In genomic region chr6:108585921-108586320, GRCh38 we compare ENCODE assay signal across 13 cellular contexts. TPM values are rescaled to one million over a fixed set of nuclear protein-coding genes. Genes with fewer than 3 reads are reported as not detected.
DNase-seq lines count a peak whose midpoint lies in the region; ATAC-seq and TF ChIP-seq lines count a peak whose summit lies in the region.
"Had no signal": no experiment of that assay in that cellular context is flagged by ENCODE, and none has a peak within 500 bp of the region (broad histone marks: within the 10 kb centered on the region; RNA-seq: fewer than 3 reads in every experiment).

No MANE protein-coding gene starts in this region.

- no peaks in the 10 kb centered on the region for H3K9me3 Mint-ChIP-seq in memory B cell
- H3K9me3 Mint-ChIP-seq: activated T-helper 2 cell treated with anti-CD3 and anti-CD28 coated beads, Interferon-gamma antibody, Interleukin-2, Interleukin-4, amounts not matched to agents 10 μg/mL and 5 μg/mL and 100 μg/mL, durations not matched to agents 14 hours and 24 hours and 36 hours; GM23338 had no signal

- WGBS in body of pancreas, 2 donors = 79 to 82% methylated on average over 4 of the region's 4 CpGs
- WGBS in stomach, 5 donors = 67 to 77% (median 71%) methylated on average over 4 of the region's 4 CpGs

- no peaks in the 10 kb centered on the region for H3K27me3 Mint-ChIP-seq in memory B cell

- H3K4me3 Mint-ChIP-seq in memory B cell = no peak overlapping the region
- H3K4me3 Mint-ChIP-seq: GM23338 had no signal

- H3K4me3 ChIP-seq in HEK293 (ENCODE audit: low read depth, low read length) (no peak overlapping the region), body of pancreas (no peak overlapping the region), stomach (no peak overlapping the region), WERI-Rb-1 (ENCODE audit: low read depth, low read length) (no peak overlapping the region)
- H3K4me3 ChIP-seq: GM23338 had no signal

- no peak overlapping the region for H3K27ac ChIP-seq in HEK293 (ENCODE audit: extremely low read depth, low read depth, low read length)
- peak overlapping the region in 3 of 4 donors; percentile 26 to 40 (median 27) for H3K27ac ChIP-seq in body of pancreas
- H3K27ac ChIP-seq in stomach = peak overlapping the region in 4 of 5 donors; percentile 85 to 89 (median 86)
- no peak overlapping the region for H3K27ac ChIP-seq in WERI-Rb-1

- DNase-seq in body of pancreas = no peak
- no peak for DNase-seq in memory B cell (ENCODE audit: low spot score in 2 of 2)
- DNase-seq in stomach = no peak
- DNase-seq in WERI-Rb-1 = no peak
- DNase-seq in NAMALWA (ENCODE audit: low spot score) = no peak
- DNase-seq in NCI-H510A treated with DMSO at 0.1 percent for 48 hours (lab: John Stamatoyannopoulos, UW) = no peak
- no peak for DNase-seq in T-helper 2 cell
- DNase-seq: Calu3; NCI-H2171; stimulated activated CD4-positive, alpha-beta T cell treated with anti-CD3 and anti-CD28 coated beads, Interleukin-4, amount 100 ng/mL, for 24 hours had no signal

- TF ChIP-seq CTCF in HEK293 (tag by site-specific recombination; IDR thresholded peaks at IDR 0.05) = no peak
- no peak for TF ChIP-seq CTCF in body of pancreas (IDR thresholded peaks at IDR 0.05)
- no peak for TF ChIP-seq CTCF in stomach (IDR thresholded peaks at IDR 0.05)
- TF ChIP-seq CTCF in WERI-Rb-1 (IDR thresholded peaks at IDR 0.05; ENCODE audit: low read depth, low read length) = no peak

- TF ChIP-seq EP300 in stomach (IDR thresholded peaks at IDR 0.05) = no peak

- TF ChIP-seq POLR2A in body of pancreas (IDR thresholded peaks at IDR 0.05) (no peak), stomach (IDR thresholded peaks at IDR 0.05) (no peak)

- H3K36me3 Mint-ChIP-seq in memory B cell = no peaks in the 10 kb centered on the region

- H3K27ac Mint-ChIP-seq in memory B cell = peak overlapping the region; percentile 36
- H3K27ac Mint-ChIP-seq: activated T-helper 2 cell treated with anti-CD3 and anti-CD28 coated beads, Interferon-gamma antibody, Interleukin-2, Interleukin-4, amounts not matched to agents 10 μg/mL and 5 μg/mL and 100 μg/mL, durations not matched to agents 14 hours and 24 hours and 36 hours; GM23338 had no signal

- no peak for ATAC-seq in body of pancreas
- no peak for ATAC-seq in memory B cell (ENCODE audit: low read depth)
- ATAC-seq: GM23338 had no signal

- peaks cover 54% of the 10 kb centered on the region for H3K4me1 ChIP-seq in HEK293 (ENCODE audit: control insufficient read depth, insufficient read depth, low read length)
- peaks cover 97% of the 10 kb centered on the region for H3K4me1 ChIP-seq in body of pancreas
- H3K4me1 ChIP-seq in stomach = peaks cover 88 to 100% (median 94%) of the 10 kb centered on the region in 4 donors

- POLR2A ChIA-PET in HEK293 (lab: Yijun Ruan, JAX) = interaction anchor here (1.2 to 1.5 kb wide), 3 partner anchors 9 to 509 kb away, joined by 3 to 4 read pairs (median 4); partner anchors contain the start of genes CEP57L1 and SESN1

- CTCF ChIA-PET in HEK293 (lab: Yijun Ruan, JAX) = interaction anchor here (0.7 kb wide), 1 partner anchor 504 kb away, joined by 3 read pairs; no protein-coding TSS in a partner anchor

- intact Hi-C loops in body of pancreas (cut with DNase I) (no loop called here), stomach (cut with DNase I; ENCODE audit: low total_unique reads) (no loop called here)

- no peaks in the 10 kb centered on the region for H3K9me3 ChIP-seq in HEK293 (ENCODE audit: control insufficient read depth, insufficient read depth, low read depth, low read length)
- no peaks in the 10 kb centered on the region for H3K9me3 ChIP-seq in body of pancreas
- H3K9me3 ChIP-seq in stomach = no peaks in the 10 kb centered on the region
- no peaks in the 10 kb centered on the region for H3K9me3 ChIP-seq in WERI-Rb-1 (ENCODE audit: severe bottlenecking)

- peaks cover 0 to 4% of the 10 kb centered on the region in 2 experiments; a peak in 1 of 3 replicates for H3K36me3 ChIP-seq in HEK293 (ENCODE audit: control insufficient read depth in 2 of 2, insufficient read depth in 1 of 2, low read length in 2 of 2)
- H3K36me3 ChIP-seq in body of pancreas (replicated peaks in 1 of 2; ENCODE audit: insufficient read depth in 1 of 2, low read depth in 2 of 2) = no peaks in the 10 kb centered on the region
- H3K36me3 ChIP-seq in stomach = no peaks in the 10 kb centered on the region
- no peaks in the 10 kb centered on the region for H3K36me3 ChIP-seq in WERI-Rb-1

- H3K27me3 ChIP-seq in body of pancreas = no peaks in the 10 kb centered on the region
- no peaks in the 10 kb centered on the region for H3K27me3 ChIP-seq in stomach
- no peaks in the 10 kb centered on the region for H3K27me3 ChIP-seq in WERI-Rb-1 (ENCODE audit: insufficient read depth, low read depth, severe bottlenecking)

- peaks cover 52% of the 10 kb centered on the region for H3K4me1 Mint-ChIP-seq in memory B cell

TF ChIP-seq in HEK293, 187 proteins besides CTCF, POLR2A, EP300 and RAD21:
- TF ChIP-seq PRDM6 (tag by site-specific recombination; IDR thresholded peaks at IDR 0.05) (0 out of 2 replicates have a peak, but pooled peaks have one; percentile 13), IKZF3 (tag by site-specific recombination; IDR thresholded peaks at IDR 0.05) (peak; percentile 22; the same call in 1 of the 2 replicates), EGR2 (tag by site-specific recombination; IDR thresholded peaks at IDR 0.05; ENCODE audit: low read depth) (no peak)
TF ChIP-seq in HEK293: peak in this region for 2.

RNA-seq across cellular contexts. Expression of gene FOXO3, which starts 25.2 kb away (rescaled TPM):
- 10 to 100 TPM; 62.8 to 69.5 TPM for total RNA-seq in body of pancreas
- total RNA-seq in stomach = 10 to 100 TPM; 33.3 to 89.8 (median 78.6) TPM
- 10 to 100 TPM; 13.0 to 21.2 (median 14.4) TPM for polyA plus RNA-seq in stomach

Comparison
In these comparisons a context has a peak if more than half of its experiments do, and no peak if none do; other contexts are left out.
1. H3K27ac ChIP-seq: peak in body of pancreas (3 of 4) and stomach (4 of 5); none in HEK293 (single experiment) and WERI-Rb-1 (single experiment).